In the genomic region with DNA sequence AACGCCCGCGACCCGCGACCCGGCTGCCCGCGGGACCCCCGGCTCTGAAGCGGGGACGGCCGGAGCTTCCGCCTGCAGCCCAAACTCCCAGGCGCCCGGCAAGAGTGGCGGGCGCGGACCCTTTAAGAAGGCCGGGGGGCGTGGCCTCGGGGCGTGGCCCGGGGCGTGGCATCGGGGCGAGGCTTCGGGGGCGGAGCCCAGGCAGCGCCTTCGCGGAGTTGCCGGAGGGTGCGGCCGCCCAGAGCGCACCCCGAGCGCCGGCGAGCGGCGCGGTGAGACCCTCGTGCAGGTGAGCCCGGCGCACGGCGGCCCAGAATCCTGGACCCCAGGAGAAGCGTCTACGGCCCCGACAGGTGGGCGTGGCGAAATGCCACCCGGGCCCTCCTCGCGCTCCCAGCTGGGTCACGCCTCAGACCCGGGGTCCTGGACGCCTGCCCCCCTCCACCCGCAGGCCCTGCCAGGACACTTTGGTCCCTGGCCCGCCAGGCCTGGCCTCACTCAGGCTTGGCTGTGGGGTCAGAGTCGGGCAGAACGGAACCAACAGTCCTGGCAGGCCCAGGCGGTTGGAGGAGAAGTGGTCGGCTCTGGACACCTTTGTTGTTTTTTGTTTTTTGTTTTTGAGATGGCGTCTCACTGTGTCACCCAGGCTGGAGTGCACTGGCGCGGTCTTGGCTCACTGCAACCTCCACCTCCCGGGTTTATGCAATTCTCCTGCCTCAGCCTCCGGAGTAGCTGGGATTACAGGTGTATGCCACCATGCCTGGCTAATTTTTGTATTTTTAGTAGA, we compare ENCODE assay signal across 1 cellular context.
TF ChIP-seq lines count a peak whose summit lies in the region.

No MANE protein-coding gene starts in this region.

TF ChIP-seq in SK-N-SH treated with all-trans-retinoic acid at 6 μM for 48 hours, 23 proteins besides CTCF, POLR2A, EP300 and RAD21 (continued from another document):
- TF ChIP-seq, protein P1, sequence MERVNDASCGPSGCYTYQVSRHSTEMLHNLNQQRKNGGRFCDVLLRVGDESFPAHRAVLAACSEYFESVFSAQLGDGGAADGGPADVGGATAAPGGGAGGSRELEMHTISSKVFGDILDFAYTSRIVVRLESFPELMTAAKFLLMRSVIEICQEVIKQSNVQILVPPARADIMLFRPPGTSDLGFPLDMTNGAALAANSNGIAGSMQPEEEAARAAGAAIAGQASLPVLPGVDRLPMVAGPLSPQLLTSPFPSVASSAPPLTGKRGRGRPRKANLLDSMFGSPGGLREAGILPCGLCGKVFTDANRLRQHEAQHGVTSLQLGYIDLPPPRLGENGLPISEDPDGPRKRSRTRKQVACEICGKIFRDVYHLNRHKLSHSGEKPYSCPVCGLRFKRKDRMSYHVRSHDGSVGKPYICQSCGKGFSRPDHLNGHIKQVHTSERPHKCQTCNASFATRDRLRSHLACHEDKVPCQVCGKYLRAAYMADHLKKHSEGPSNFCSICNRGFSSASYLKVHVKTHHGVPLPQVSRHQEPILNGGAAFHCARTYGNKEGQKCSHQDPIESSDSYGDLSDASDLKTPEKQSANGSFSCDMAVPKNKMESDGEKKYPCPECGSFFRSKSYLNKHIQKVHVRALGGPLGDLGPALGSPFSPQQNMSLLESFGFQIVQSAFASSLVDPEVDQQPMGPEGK (CRISPR knock-in tag; IDR thresholded peaks at IDR 0.05; ENCODE audit: borderline replicate concordance), result no peak
- TF ChIP-seq, protein P2, sequence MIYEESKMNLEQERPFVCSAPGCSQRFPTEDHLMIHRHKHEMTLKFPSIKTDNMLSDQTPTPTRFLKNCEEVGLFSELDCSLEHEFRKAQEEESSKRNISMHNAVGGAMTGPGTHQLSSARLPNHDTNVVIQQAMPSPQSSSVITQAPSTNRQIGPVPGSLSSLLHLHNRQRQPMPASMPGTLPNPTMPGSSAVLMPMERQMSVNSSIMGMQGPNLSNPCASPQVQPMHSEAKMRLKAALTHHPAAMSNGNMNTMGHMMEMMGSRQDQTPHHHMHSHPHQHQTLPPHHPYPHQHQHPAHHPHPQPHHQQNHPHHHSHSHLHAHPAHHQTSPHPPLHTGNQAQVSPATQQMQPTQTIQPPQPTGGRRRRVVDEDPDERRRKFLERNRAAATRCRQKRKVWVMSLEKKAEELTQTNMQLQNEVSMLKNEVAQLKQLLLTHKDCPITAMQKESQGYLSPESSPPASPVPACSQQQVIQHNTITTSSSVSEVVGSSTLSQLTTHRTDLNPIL (CRISPR knock-in tag; IDR thresholded peaks at IDR 0.05; ENCODE audit: low read depth), result no peak
- TF ChIP-seq, protein P3, sequence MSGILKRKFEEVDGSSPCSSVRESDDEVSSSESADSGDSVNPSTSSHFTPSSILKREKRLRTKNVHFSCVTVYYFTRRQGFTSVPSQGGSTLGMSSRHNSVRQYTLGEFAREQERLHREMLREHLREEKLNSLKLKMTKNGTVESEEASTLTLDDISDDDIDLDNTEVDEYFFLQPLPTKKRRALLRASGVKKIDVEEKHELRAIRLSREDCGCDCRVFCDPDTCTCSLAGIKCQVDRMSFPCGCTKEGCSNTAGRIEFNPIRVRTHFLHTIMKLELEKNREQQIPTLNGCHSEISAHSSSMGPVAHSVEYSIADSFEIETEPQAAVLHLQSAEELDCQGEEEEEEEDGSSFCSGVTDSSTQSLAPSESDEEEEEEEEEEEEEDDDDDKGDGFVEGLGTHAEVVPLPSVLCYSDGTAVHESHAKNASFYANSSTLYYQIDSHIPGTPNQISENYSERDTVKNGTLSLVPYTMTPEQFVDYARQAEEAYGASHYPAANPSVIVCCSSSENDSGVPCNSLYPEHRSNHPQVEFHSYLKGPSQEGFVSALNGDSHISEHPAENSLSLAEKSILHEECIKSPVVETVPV (CRISPR knock-in tag; IDR thresholded peaks at IDR 0.05), result no peak
- TF ChIP-seq GLIS3 (CRISPR knock-in tag; IDR thresholded peaks at IDR 0.05) (no peak), ZFP3 (CRISPR knock-in tag; IDR thresholded peaks at IDR 0.05) (no peak), ZNF8 (CRISPR knock-in tag; IDR thresholded peaks at IDR 0.05) (no peak), BACH2 (CRISPR knock-in tag; IDR thresholded peaks at IDR 0.05; ENCODE audit: borderline replicate concordance) (no peak), TOX (CRISPR knock-in tag; IDR thresholded peaks at IDR 0.05; ENCODE audit: borderline replicate concordance) (no peak), ISL1 (CRISPR knock-in tag; IDR thresholded peaks at IDR 0.05) (no peak), PPARA (CRISPR knock-in tag; IDR thresholded peaks at IDR 0.05; ENCODE audit: borderline replicate concordance) (no peak), ZNF565 (CRISPR knock-in tag; conservative IDR thresholded peaks at IDR 0.05; ENCODE audit: low read depth) (no peak), SNAI2 (CRISPR knock-in tag; IDR thresholded peaks at IDR 0.05) (no peak)
